25 cellular contexts compared by ENCODE assay signal in the genomic region with DNA sequence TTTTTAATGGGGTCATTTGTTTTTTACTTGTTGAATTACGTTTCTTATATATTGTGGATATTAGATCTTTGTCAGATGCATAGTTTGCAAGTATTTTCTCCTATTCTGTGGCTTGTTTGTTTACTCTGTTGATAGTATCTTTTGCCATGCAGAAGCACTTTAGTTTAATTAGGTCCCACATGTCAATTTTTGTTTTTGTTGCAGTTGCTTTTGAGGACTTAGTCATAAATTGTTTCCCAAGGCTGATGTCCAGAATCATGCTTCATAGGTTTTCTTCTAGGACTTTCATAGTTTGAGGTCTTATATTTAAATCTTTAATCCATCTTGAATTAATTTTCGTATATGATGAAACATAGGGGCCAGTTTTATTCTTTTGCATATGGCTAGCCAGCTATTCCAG.
"Had no signal": no experiment of that assay in that cellular context is flagged by ENCODE, and none has a peak within 500 bp of the region (broad histone marks: within the 10 kb centered on the region; RNA-seq: fewer than 3 reads in every experiment).

No MANE protein-coding gene starts in this region.

- H3K4me3 ChIP-seq: dorsolateral prefrontal cortex, left ventricle myocardium inferior, lower lobe of right lung, neural progenitor cell, ovary, spleen, testis, tibial nerve, upper lobe of right lung, vagina had no signal

- H3K27ac ChIP-seq: dorsolateral prefrontal cortex, foreskin keratinocyte, left ventricle myocardium inferior, lower lobe of right lung, neural progenitor cell, ovary, spleen, testis, tibial nerve, upper lobe of right lung, vagina had no signal

- ATAC-seq: foreskin keratinocyte; left cardiac atrium; lower lobe of right lung; natural killer cell treated with Interleukin-12 subunit alpha and Interleukin-12 subunit beta and Interleukin-15 and Interleukin-18, amount 100 ng/mL, for 72 hours; right cardiac atrium; stimulated activated naive B cell treated with anti-CD40 and anti-IgM and Interleukin-4, amounts not matched to agents 10 μg/mL and 1 μg/mL and 100 μg/mL, for 72 hours; stimulated activated naive CD8-positive, alpha-beta T cell treated with anti-CD3 and anti-CD28 coated beads, Interleukin-15, amount 100 ng/mL, for 72 hours; upper lobe of right lung had no signal

- FAIRE-seq: keratinocyte had no signal

- DNase-seq: cortex of kidney; dorsolateral prefrontal cortex; effector CD8-positive, alpha-beta T cell; foreskin keratinocyte; immature natural killer cell; left cardiac atrium; left ventricle myocardium inferior; lower lobe of right lung; mesenchymal stem cell; midbrain; nucleus accumbens; ovary; right cardiac atrium; spleen; stimulated activated CD4-positive, alpha-beta T cell treated with anti-CD3 and anti-CD28 coated beads, Interleukin-2, amount 100 ng/mL, for 24 hours; stimulated activated CD4-positive, alpha-beta T cell treated with anti-CD3 and anti-CD28 coated beads, Interleukin-4, amount 100 ng/mL, for 4 hours; stimulated activated naive B cell treated with anti-CD40 and anti-IgM and Interleukin-4, amounts not matched to agents 10 μg/mL and 1 μg/mL and 100 μg/mL, for 72 hours; stimulated activated naive CD8-positive, alpha-beta T cell treated with anti-CD3 and anti-CD28 coated beads, Interleukin-15, amount 100 ng/mL, for 72 hours; testis; upper lobe of right lung had no signal
